ENCODE assay signal across 8 cellular contexts in the genomic region with DNA sequence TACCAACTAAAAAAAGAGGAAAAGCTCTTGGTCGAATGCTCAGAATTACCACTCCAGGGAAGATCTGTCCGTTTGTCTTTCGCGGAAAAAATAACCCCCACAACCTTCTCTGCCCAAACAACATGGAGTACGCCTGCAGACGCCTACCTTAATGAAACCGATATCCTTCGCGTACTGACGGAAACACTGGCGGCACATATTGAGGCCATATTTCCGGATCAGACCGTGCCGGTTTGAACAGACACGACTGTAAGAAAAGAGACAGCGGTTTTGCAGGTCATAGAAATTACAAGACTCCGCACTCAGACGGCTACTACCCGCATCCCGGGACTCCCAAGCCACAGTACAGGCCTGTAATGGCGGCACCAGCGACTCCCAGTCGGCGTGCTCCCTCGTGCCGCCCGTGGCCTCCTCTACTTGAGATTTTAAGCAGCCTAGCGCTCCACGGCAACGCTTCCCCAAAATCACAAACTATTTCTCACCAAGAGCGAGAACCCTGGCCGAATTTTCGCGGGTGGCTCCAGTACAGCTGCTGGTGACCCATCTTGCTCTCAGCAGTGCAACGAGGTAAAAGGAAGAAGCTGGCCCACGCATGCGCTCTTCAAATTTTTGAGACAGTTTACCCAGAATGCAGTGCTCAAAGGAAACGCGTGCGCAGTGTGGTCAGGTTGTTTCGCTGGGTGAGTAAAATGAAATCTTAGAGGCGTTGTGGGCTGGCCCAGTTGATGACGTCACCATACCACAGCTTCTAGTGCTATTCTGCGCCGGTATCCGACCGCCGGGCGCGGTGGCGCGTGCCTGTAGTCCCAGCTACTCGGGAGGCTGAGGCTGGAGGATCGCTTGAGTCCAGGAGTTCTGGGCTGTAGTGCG. TPM values are rescaled to one million over a fixed set of nuclear protein-coding genes. Genes with fewer than 3 reads are reported as not detected.
DNase-seq lines count a peak whose midpoint lies in the region; ATAC-seq, FAIRE-seq and TF ChIP-seq lines count a peak whose summit lies in the region.

Gene RPS29, minus strand, starts transcription at position 578 of the 870 bp plus-strand sequence. Its CDS starts 34 bp downstream, at position 544.

- H3K4me1 ChIP-seq in keratinocyte (ENCODE audit: control insufficient read depth, extremely low read depth, insufficient read depth, low read length): peaks cover 18% of the 10 kb centered on the region

- H3K4me2 ChIP-seq in keratinocyte (ENCODE audit: control insufficient read depth, extremely low read depth, insufficient read depth, low read depth, low read length): peak within 1 kb of the TSS; percentile 77

- H3K27me3 ChIP-seq in keratinocyte (ENCODE audit: control insufficient read depth, extremely low read depth, insufficient read depth, low read length): no peaks in the 10 kb centered on the region

- peaks cover 5 to 8% of the 10 kb centered on the region in 2 experiments for H3K36me3 ChIP-seq in keratinocyte (ENCODE audit: control insufficient read depth in 2 of 2, extremely low read depth in 1 of 2, insufficient read depth in 2 of 2, low read length in 2 of 2)

- ATAC-seq in HG03432 (IDR thresholded peaks at IDR 0.05; ENCODE audit: unreplicated experiment): peak; percentile 90

- no peaks in the 10 kb centered on the region for H3K9me3 ChIP-seq in keratinocyte (ENCODE audit: control insufficient read depth, low read depth, low read length)

- dilution Hi-C loops in keratinocyte (cut with MboI; ENCODE audit: extremely low pct_ligation_motif_present, low sequenced_read_pairs): no loop called here

- H3K9me1 ChIP-seq in keratinocyte (ENCODE audit: control insufficient read depth, extremely low read depth, insufficient read depth, low read length): no peaks in the 10 kb centered on the region

- H3K9ac ChIP-seq in keratinocyte (ENCODE audit: control insufficient read depth, extremely low read depth, insufficient read depth, low read length): peak within 1 kb of the TSS; percentile 97

- DNase-seq in AG10803 (ENCODE audit: low read depth) (peak; percentile 98), NCI-H510A (lab: John Stamatoyannopoulos, UW) (peak; percentile 91), cerebellum (ENCODE audit: low spot score) (peak; percentile 96), keratinocyte (ENCODE audit: low read depth, low spot score) (peak; percentile 95)
- DNase-seq in activated CD4-positive, alpha-beta T cell treated with anti-CD3 and anti-CD28 coated beads for 1 hour: peak; percentile 98
- DNase-seq in stimulated activated CD4-positive, alpha-beta T cell treated with anti-CD3 and anti-CD28 coated beads, Interleukin-15, amount 100 ng/mL, for 1 hour (ENCODE audit: low read depth in 1 of 2, low spot score in 1 of 2): peak; percentile 96 to 97

- peak; percentile 29 for FAIRE-seq in keratinocyte (lab: Jason Lieb, UNC)

- TF ChIP-seq CTCF in AG10803 (conservative IDR thresholded peaks at IDR 0.05; ENCODE audit: low read length) (no peak), keratinocyte (optimal IDR thresholded peaks at IDR 0.05 in 1 of 3, IDR thresholded peaks at IDR 0.05 in 1 of 3, conservative IDR thresholded peaks at IDR 0.05 in 1 of 3; ENCODE audit: extremely low read depth in 1 of 3, insufficient read depth in 2 of 3, low read length in 3 of 3) (no peak)

- peak within 1 kb of the TSS; percentile 71 for H2AFZ ChIP-seq in keratinocyte (ENCODE audit: control insufficient read depth, low read length)

- H4K20me1 ChIP-seq in keratinocyte (ENCODE audit: control insufficient read depth, extremely low read depth, insufficient read depth, low read length): peaks cover 3% of the 10 kb centered on the region

- H3K79me2 ChIP-seq in keratinocyte (ENCODE audit: control insufficient read depth, insufficient read depth, low read length): peaks cover 47% of the 10 kb centered on the region

- H3K4me3 ChIP-seq in AG10803 (ENCODE audit: low read length): peak within 1 kb of the TSS; percentile 91
- H3K4me3 ChIP-seq in keratinocyte (ENCODE audit: control insufficient read depth in 2 of 3, extremely low read depth in 1 of 3, insufficient read depth in 2 of 3, low read depth in 1 of 3, low read length in 3 of 3): peak within 1 kb of the TSS; percentile 77 to 98 (median 88)

- peak within 1 kb of the TSS; percentile 88 for H3K27ac ChIP-seq in keratinocyte (ENCODE audit: control insufficient read depth, insufficient read depth, low read length)

- peak; percentile 95 for TF ChIP-seq POLR2A in GM19099 (IDR thresholded peaks at IDR 0.05; ENCODE audit: extremely low read depth, insufficient read length, low read depth)

RNA-seq across cellular contexts. Expression of gene RPS29, which starts in this region (rescaled TPM):
- total RNA-seq in cerebellum: 818 TPM
- polyA plus RNA-seq in keratinocyte: 3,884 to 7,725 TPM (median 4,926 TPM) in 3 replicates
- 515 TPM for polyA plus RNA-seq in keratinocyte (2011; ENCODE audit: low read depth)
- 5,462 and 6,103 TPM in 2 replicates for polyA plus RNA-seq in keratinocyte (2011; cell fraction: cytosol; rRNA removed)
- 1,833 and 2,478 TPM in 2 replicates for polyA plus RNA-seq in keratinocyte (2011; cell fraction: nucleus; rRNA removed)
- 4,436 and 8,040 TPM in 2 replicates for polyA plus RNA-seq in keratinocyte (2012; ENCODE audit: low replicate concordance)
- 786 to 845 TPM (median 811 TPM) in 3 replicates for polyA minus RNA-seq in keratinocyte
- polyA minus RNA-seq in keratinocyte (2011; cell fraction: cytosol; rRNA and poly(A)+ RNA removed): 924 TPM
- polyA minus RNA-seq in keratinocyte (2011; cell fraction: nucleus; rRNA and poly(A)+ RNA removed): 146 and 147 TPM in 2 replicates

Comparison
In these comparisons a context has a peak if more than half of its experiments do, and no peak if none do; other contexts are left out.
1. Peak in every context shown above with its lines: DNase-seq, ATAC-seq, H3K4me3 ChIP-seq and H3K27ac ChIP-seq.